8 cellular contexts compared by ENCODE assay signal in the genomic region with DNA sequence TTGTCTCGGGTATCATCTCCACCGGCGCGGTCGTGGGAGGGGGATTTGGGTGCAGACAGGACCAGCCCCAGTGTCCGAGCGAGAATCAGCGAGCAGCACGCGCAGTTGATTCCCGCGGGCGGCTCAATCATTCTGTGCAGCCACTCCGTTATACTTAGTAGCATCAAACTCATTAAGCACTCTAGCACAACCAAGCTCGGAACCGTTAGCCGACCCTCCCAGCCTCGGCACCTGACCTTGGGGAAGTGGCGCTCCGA. TPM values are rescaled to one million over a fixed set of nuclear protein-coding genes. Genes with fewer than 3 reads are reported as not detected.
DNase-seq lines count a peak whose midpoint lies in the region; ATAC-seq, FAIRE-seq and TF ChIP-seq lines count a peak whose summit lies in the region.

No MANE protein-coding gene starts in this region.

- no peak for DNase-seq in activated CD8-positive, alpha-beta memory T cell treated with anti-CD3 and anti-CD28 coated beads, Interleukin-2, amount 10 ng/mL, durations not matched to agents 7 days and 5 days
- no peak for DNase-seq in activated CD8-positive, alpha-beta memory T cell treated with anti-CD3 and anti-CD28 coated beads for 24 hours
- DNase-seq in K562 (ENCODE audit: extremely low read depth in 1 of 4, low spot score in 3 of 4) (peak in 1 of 4 experiments; percentile 41), right lobe of liver (no peak), upper lobe of left lung (no peak), HTR-8/SVneo (ENCODE audit: insufficient read length, low spot score) (no peak), NCI-H2196 (lab: John Stamatoyannopoulos, UW; ENCODE audit: unreplicated experiment) (no peak)

- no peak for TF ChIP-seq EP300 in K562 (IDR thresholded peaks at IDR 0.05; ENCODE audit: low read length)
- TF ChIP-seq EP300 in upper lobe of left lung (IDR thresholded peaks at IDR 0.05) = no peak

- H3K9me3 Mint-ChIP-seq in activated CD8-positive, alpha-beta memory T cell treated with anti-CD3 and anti-CD28 coated beads, Interleukin-2, amount 10 ng/mL, durations not matched to agents 7 days and 5 days (ENCODE audit: low read depth) = no peaks in the 10 kb centered on the region

- H3K27me3 Mint-ChIP-seq in activated CD8-positive, alpha-beta memory T cell treated with anti-CD3 and anti-CD28 coated beads, Interleukin-2, amount 10 ng/mL, durations not matched to agents 7 days and 5 days = no peaks in the 10 kb centered on the region

- no peaks in the 10 kb centered on the region for H3K9me3 ChIP-seq in K562 (replicated peaks; ENCODE audit: control insufficient read depth, insufficient read depth, low read depth, low read length)
- H3K9me3 ChIP-seq in right lobe of liver = no peaks in the 10 kb centered on the region
- H3K9me3 ChIP-seq in upper lobe of left lung = no peaks in the 10 kb centered on the region

- TF ChIP-seq RAD21 in K562 (CRISPR knock-in tag; conservative IDR thresholded peaks at IDR 0.05 in 1 of 2, IDR thresholded peaks at IDR 0.05 in 1 of 2) = no peak

- WGBS in K562 (ENCODE audit: insufficient coverage, low coverage, missing lambda C conversion rate) = under 1% methylated on average over 20 of the region's 20 CpGs
- WGBS in right lobe of liver (ENCODE audit: insufficient coverage, low coverage, low lambda C conversion rate, missing lambda C conversion rate) = no CpG with 5 or more reads among the region's 20 CpGs
- WGBS in upper lobe of left lung, 2 donors = 0% methylated on average over 5 to 18 of the region's 20 CpGs

- H3K36me3 Mint-ChIP-seq in activated CD8-positive, alpha-beta memory T cell treated with anti-CD3 and anti-CD28 coated beads, Interleukin-2, amount 10 ng/mL, durations not matched to agents 7 days and 5 days = peaks cover 8% of the 10 kb centered on the region

- H3K4me1 ChIP-seq in K562 (replicated peaks in 1 of 2; ENCODE audit: control insufficient read depth in 2 of 2, insufficient read depth in 2 of 2, low read length in 2 of 2) (peaks cover 27 to 38% of the 10 kb centered on the region in 2 experiments), right lobe of liver (peaks cover 0 to 39% (median 19%) of the 10 kb centered on the region in 4 donors), upper lobe of left lung (peaks cover 34 to 62% (median 42%) of the 10 kb centered on the region in 4 donors)

- H4K20me1 ChIP-seq in K562 (replicated peaks; ENCODE audit: control insufficient read depth, insufficient read depth, low read length) = no peaks in the 10 kb centered on the region; the same call in 1 of the 2 replicates

- POLR2A ChIA-PET in K562 (lab: Yijun Ruan, JAX) = interaction anchor here (1.2 to 1.6 kb wide), 2 partner anchors 10 to 11 kb away, joined by 3 to 5 read pairs; no protein-coding TSS in a partner anchor

- H3K36me3 ChIP-seq in K562 (ENCODE audit: control insufficient read depth, insufficient read depth, low read length) (peaks cover 24% of the 10 kb centered on the region; the same call in 2 of the 3 replicates), right lobe of liver (peaks cover 0 to 6% (median 2%) of the 10 kb centered on the region in 4 donors), upper lobe of left lung (peaks cover 0 to 24% (median 8%) of the 10 kb centered on the region in 4 donors)

- H3K4me3 Mint-ChIP-seq in activated CD8-positive, alpha-beta memory T cell treated with anti-CD3 and anti-CD28 coated beads, Interleukin-2, amount 10 ng/mL, durations not matched to agents 7 days and 5 days = peak overlapping the region; percentile 90

- no peaks in the 10 kb centered on the region for H3K27me3 ChIP-seq in K562 (ENCODE audit: control insufficient read depth in 2 of 2, insufficient read depth in 2 of 2, low read length in 2 of 2)
- H3K27me3 ChIP-seq in right lobe of liver = no peaks in the 10 kb centered on the region
- H3K27me3 ChIP-seq in upper lobe of left lung = no peaks in the 10 kb centered on the region

- FAIRE-seq in K562 (lab: Jason Lieb, UNC) (no peak), HTR-8/SVneo (lab: Jason Lieb, UNC) (no peak)

- peak overlapping the region; percentile 98 for H2AFZ ChIP-seq in K562 (ENCODE audit: low read depth, low read length)

- TF ChIP-seq POLR2A in K562 (conservative IDR thresholded peaks at IDR 0.05) (no peak), right lobe of liver (IDR thresholded peaks at IDR 0.05) (no peak), upper lobe of left lung (IDR thresholded peaks at IDR 0.05) (no peak)

- in situ Hi-C loops in K562 (cut with MboI) = no loop called here

- BruUV-seq in K562 (replicated peaks; lab: Mats Ljungman, UMichigan) = TSS peak; percentile 84

- intact Hi-C loops in K562 (cut with micrococcal nuclease) (no loop called here), right lobe of liver (cut with DNase I) (loop anchor here (5.0 kb wide), 2 partner anchors 36 to 41 kb away; partner anchors contain the start of gene PHYHD1 (in 1 of the 2))

- peak overlapping the region; percentile 84 for H3K27ac ChIP-seq in K562 (ENCODE audit: extremely low read depth, low read depth, low read length)
- H3K27ac ChIP-seq in right lobe of liver = peak overlapping the region; percentile 97 to 98 (median 98)
- H3K27ac ChIP-seq in upper lobe of left lung = peak overlapping the region; percentile 93 to 99 (median 97)

- peaks cover 58% of the 10 kb centered on the region for H3K79me2 ChIP-seq in K562 (ENCODE audit: control insufficient read depth, insufficient read depth, low read length)

- H3K27ac Mint-ChIP-seq in activated CD8-positive, alpha-beta memory T cell treated with anti-CD3 and anti-CD28 coated beads, Interleukin-2, amount 10 ng/mL, durations not matched to agents 7 days and 5 days = peak overlapping the region; percentile 86

- H3K9me1 ChIP-seq in K562 (ENCODE audit: control insufficient read depth, insufficient read depth, low read length) = peaks cover 7% of the 10 kb centered on the region

- H3K4me2 ChIP-seq in K562 (ENCODE audit: insufficient read depth, low read length) = peak overlapping the region; percentile 95

- H3K9ac ChIP-seq in K562 (ENCODE audit: insufficient read depth in 1 of 2, low read depth in 2 of 2, low read length in 2 of 2) = peak overlapping the region; percentile 95 to 98

- no peak for TF ChIP-seq CTCF in K562 (IDR thresholded peaks at IDR 0.05 in 2 of 3, conservative IDR thresholded peaks at IDR 0.05 in 1 of 3; ENCODE audit: insufficient read depth in 2 of 3, low read depth in 1 of 3, low read length in 3 of 3)
- no peak for TF ChIP-seq CTCF in right lobe of liver (IDR thresholded peaks at IDR 0.05)
- TF ChIP-seq CTCF in upper lobe of left lung (IDR thresholded peaks at IDR 0.05) = no peak

- peaks cover 47% of the 10 kb centered on the region for H3K4me1 Mint-ChIP-seq in activated CD8-positive, alpha-beta memory T cell treated with anti-CD3 and anti-CD28 coated beads, Interleukin-2, amount 10 ng/mL, durations not matched to agents 7 days and 5 days

- CTCF ChIA-PET in activated CD8-positive, alpha-beta memory T cell treated with anti-CD3 and anti-CD28 coated beads, Interleukin-2, amount 10 ng/mL, durations not matched to agents 7 days and 5 days (lab: Charles Lee) = interaction anchor here (0.8 to 3.5 kb wide), 10 partner anchors 10 to 179 kb away, joined by 3 to 23 read pairs (median 4); partner anchors contain the start of genes ENDOG and PKN3
- CTCF ChIA-PET in K562 (lab: Yijun Ruan, JAX; ENCODE audit: low intra/inter-chr PET ratio) = interaction anchor here (0.6 kb wide), 1 partner anchor 40 kb away, joined by 3 read pairs; the partner anchor contains the start of gene PHYHD1

- no peak for ATAC-seq in activated CD8-positive, alpha-beta memory T cell treated with anti-CD3 and anti-CD28 coated beads, Interleukin-2, amount 10 ng/mL, durations not matched to agents 7 days and 5 days
- ATAC-seq in K562 (peak; percentile 63), right lobe of liver (peak in 1 of 4 donors; percentile 5), upper lobe of left lung (ENCODE audit: low FRiP score in 2 of 2) (peak; percentile 45 to 48), HG02840 (IDR thresholded peaks at IDR 0.05; ENCODE audit: low FRiP score, unreplicated experiment) (no peak)

- H3K4me3 ChIP-seq in K562 (peak overlapping the region; percentile 95), right lobe of liver (peak overlapping the region; percentile 94 to 99 (median 98)), upper lobe of left lung (peak overlapping the region; percentile 80 to 98 (median 96))

RNA-seq across cellular contexts. Expression of gene KYAT1, which starts 0.2 kb away (rescaled TPM):
- total RNA-seq in activated CD8-positive, alpha-beta memory T cell treated with anti-CD3 and anti-CD28 coated beads, Interleukin-2, amount 10 ng/mL, durations not matched to agents 7 days and 5 days = 10 to 100 TPM; 12.7 to 20.6 TPM
- 34.0 and 59.4 TPM in 2 replicates for total RNA-seq in K562 (2011; cell fraction: chromatin; rRNA removed; ENCODE audit: low replicate concordance)
- 26.8 and 33.7 TPM in 2 replicates for total RNA-seq in K562 (2011; cell fraction: nucleolus; rRNA removed)
- total RNA-seq in K562 (2011; cell fraction: nucleoplasm; rRNA removed) = 23.8 and 32.1 TPM in 2 replicates
- total RNA-seq in K562 (2014; rRNA removed) (11.1 and 16.0 TPM in 2 replicates), K562 (2014; rRNA removed; fragmentation: Illumina TruSeq; extraction: Trizol) (6.5 and 8.8 TPM in 2 replicates), K562 (2015; rRNA removed; fragmentation: Illumina TruSeq; extraction: Trizol) (8.5 and 9.2 TPM in 2 replicates), K562 (2021) (11.7 and 14.7 TPM in 2 replicates), right lobe of liver (10 to 100 TPM in 4 of 6 experiments, 1 to 10 TPM in 2; 7.2 to 12.7 (median 10.4) TPM), upper lobe of left lung (10 to 100 TPM in 1 of 6 donors, 1 to 10 TPM in 5; 3.9 to 10.5 (median 5.4) TPM)
- polyA plus RNA-seq in K562 (2011; rRNA removed) (16.1 and 20.2 TPM in 2 replicates), K562 (2014; fragmentation: Illumina TruSeq; extraction: Trizol) (13.4 and 14.8 TPM in 2 replicates), K562 (2014; fragmentation: Nextera tagmentation; extraction: Ambion mirVana) (10 to 100 TPM in 1 of 2 experiments, 1 to 10 TPM in 1; 6.4 to 11.0 TPM), K562 (2014; rRNA removed) (16.8 and 21.8 TPM in 2 replicates)
- polyA plus RNA-seq in K562 (2011; cell fraction: cytosol; rRNA removed) = 21.7 and 22.5 TPM in 2 replicates
- 41.4 and 54.7 TPM in 2 replicates for polyA plus RNA-seq in K562 (2011; cell fraction: nucleus; rRNA removed)
- 9.8 and 19.5 TPM in 2 replicates for polyA plus RNA-seq in K562 (2012)
- 6.0 and 7.0 TPM in 2 replicates for polyA minus RNA-seq in K562 (2011; rRNA and poly(A)+ RNA removed)
- 5.9 and 6.1 TPM in 2 replicates for polyA minus RNA-seq in K562 (2011; cell fraction: cytosol; rRNA and poly(A)+ RNA removed)
- 6.3 and 7.3 TPM in 2 replicates for polyA minus RNA-seq in K562 (2011; cell fraction: nucleus; rRNA and poly(A)+ RNA removed)

RNA-seq across cellular contexts. Expression of gene LRRC8A, which starts 0.4 kb away (rescaled TPM):
- 10 to 100 TPM; 25.6 to 26.7 TPM for total RNA-seq in activated CD8-positive, alpha-beta memory T cell treated with anti-CD3 and anti-CD28 coated beads, Interleukin-2, amount 10 ng/mL, durations not matched to agents 7 days and 5 days
- total RNA-seq in K562 (2011; cell fraction: chromatin; rRNA removed; ENCODE audit: low replicate concordance) = 23.0 and 71.8 TPM in 2 replicates
- 46.7 and 55.7 TPM in 2 replicates for total RNA-seq in K562 (2011; cell fraction: nucleolus; rRNA removed)
- total RNA-seq in K562 (2011; cell fraction: nucleoplasm; rRNA removed) = 50.5 and 51.6 TPM in 2 replicates
- total RNA-seq in K562 (2014; rRNA removed) (15.3 and 17.2 TPM in 2 replicates), K562 (2014; rRNA removed; fragmentation: Illumina TruSeq; extraction: Trizol) (5.5 and 6.4 TPM in 2 replicates), K562 (2015; rRNA removed; fragmentation: Illumina TruSeq; extraction: Trizol) (8.4 TPM in 2 replicates), K562 (2021) (23.5 and 24.7 TPM in 2 replicates), right lobe of liver (10 to 100 TPM in 5 of 6 experiments, 1 to 10 TPM in 1; 8.6 to 46.1 (median 22.1) TPM), upper lobe of left lung (100 to 1,000 TPM in 2 of 6 donors, 10 to 100 TPM in 4; 49.0 to 132 (median 67.0) TPM)
- polyA plus RNA-seq in K562 (2011; rRNA removed) (8.9 and 11.5 TPM in 2 replicates), K562 (2014; fragmentation: Illumina TruSeq; extraction: Trizol) (14.0 and 19.8 TPM in 2 replicates), K562 (2014; fragmentation: Nextera tagmentation; extraction: Ambion mirVana) (1 to 10 TPM; 2.9 to 3.5 TPM), K562 (2014; rRNA removed) (13.4 and 15.4 TPM in 2 replicates)
- polyA plus RNA-seq in K562 (2011; cell fraction: cytosol; rRNA removed) = 12.9 and 17.9 TPM in 2 replicates
- 10.0 and 13.2 TPM in 2 replicates for polyA plus RNA-seq in K562 (2011; cell fraction: nucleus; rRNA removed)
- 14.0 and 15.6 TPM in 2 replicates for polyA plus RNA-seq in K562 (2012)
- 13.2 and 19.4 TPM in 2 replicates for polyA minus RNA-seq in K562 (2011; rRNA and poly(A)+ RNA removed)
- 13.9 and 15.2 TPM in 2 replicates for polyA minus RNA-seq in K562 (2011; cell fraction: cytosol; rRNA and poly(A)+ RNA removed)
- polyA minus RNA-seq in K562 (2011; cell fraction: nucleus; rRNA and poly(A)+ RNA removed) = 7.0 and 8.6 TPM in 2 replicates

RNA-seq across cellular contexts. Expression of gene PHYHD1, which starts 39.2 kb away (rescaled TPM):
- under 1 TPM; 0.47 to 0.63 TPM for total RNA-seq in activated CD8-positive, alpha-beta memory T cell treated with anti-CD3 and anti-CD28 coated beads, Interleukin-2, amount 10 ng/mL, durations not matched to agents 7 days and 5 days
- 1.0 and 4.9 TPM in 2 replicates for total RNA-seq in K562 (2011; cell fraction: chromatin; rRNA removed; ENCODE audit: low replicate concordance)
- 1.0 and 1.3 TPM in 2 replicates for total RNA-seq in K562 (2011; cell fraction: nucleolus; rRNA removed)
- total RNA-seq in K562 (2011; cell fraction: nucleoplasm; rRNA removed) = 1.4 and 1.8 TPM in 2 replicates
- 0.49 and 1.3 TPM in 2 replicates for total RNA-seq in K562 (2014; rRNA removed)
- 0.45 and 0.69 TPM in 2 replicates for total RNA-seq in K562 (2014; rRNA removed; fragmentation: Illumina TruSeq; extraction: Trizol)
- total RNA-seq in K562 (2015; rRNA removed; fragmentation: Illumina TruSeq; extraction: Trizol) = 0.36 and 0.79 TPM in 2 replicates
- total RNA-seq in K562 (2021) = 0.58 and 0.66 TPM in 2 replicates
- 1.2 and 2.1 TPM in 2 replicates for polyA plus RNA-seq in K562 (2011; rRNA removed)
- polyA plus RNA-seq in K562 (2011; cell fraction: cytosol; rRNA removed) = 2.2 and 2.5 TPM in 2 replicates
- 3.7 and 4.1 TPM in 2 replicates for polyA plus RNA-seq in K562 (2011; cell fraction: nucleus; rRNA removed)
- 0.87 and 1.2 TPM in 2 replicates for polyA plus RNA-seq in K562 (2012)
- polyA plus RNA-seq in K562 (2014; fragmentation: Illumina TruSeq; extraction: Trizol) = 0.80 and 1.0 TPM in 2 replicates
- 1 to 10 TPM in 1 of 2 experiments, under 1 TPM in 1; 0.80 to 1.0 TPM for polyA plus RNA-seq in K562 (2014; fragmentation: Nextera tagmentation; extraction: Ambion mirVana)
- 0.32 and 0.91 TPM in 2 replicates for polyA plus RNA-seq in K562 (2014; rRNA removed)
- polyA minus RNA-seq in K562 (2011; rRNA and poly(A)+ RNA removed) = 0.48 and 2.0 TPM in 2 replicates
- not detected in 2 replicates for polyA minus RNA-seq in K562 (2011; cell fraction: cytosol; rRNA and poly(A)+ RNA removed)
- polyA minus RNA-seq in K562 (2011; cell fraction: nucleus; rRNA and poly(A)+ RNA removed) = 0.54 and 1.1 TPM in 2 replicates
- total RNA-seq in right lobe of liver = 10 to 100 TPM; 14.0 to 69.7 (median 38.2) TPM
- 100 to 1,000 TPM in 1 of 6 donors, 10 to 100 TPM in 5; 27.6 to 286 (median 57.7) TPM for total RNA-seq in upper lobe of left lung

RNA-seq across cellular contexts. Expression of gene SPOUT1, which starts 52.0 kb away (rescaled TPM):
- total RNA-seq in activated CD8-positive, alpha-beta memory T cell treated with anti-CD3 and anti-CD28 coated beads, Interleukin-2, amount 10 ng/mL, durations not matched to agents 7 days and 5 days = 100 to 1,000 TPM in 1 of 2 experiments, 10 to 100 TPM in 1; 83.3 to 104 TPM
- total RNA-seq in K562 (2011; cell fraction: chromatin; rRNA removed; ENCODE audit: low replicate concordance) = 36.0 and 123 TPM in 2 replicates
- 67.4 and 74.2 TPM in 2 replicates for total RNA-seq in K562 (2011; cell fraction: nucleolus; rRNA removed)
- total RNA-seq in K562 (2011; cell fraction: nucleoplasm; rRNA removed) = 36.3 and 47.1 TPM in 2 replicates
- 42.9 and 51.1 TPM in 2 replicates for total RNA-seq in K562 (2014; rRNA removed)
- 12.1 and 20.6 TPM in 2 replicates for total RNA-seq in K562 (2014; rRNA removed; fragmentation: Illumina TruSeq; extraction: Trizol)
- 29.5 and 33.6 TPM in 2 replicates for total RNA-seq in K562 (2015; rRNA removed; fragmentation: Illumina TruSeq; extraction: Trizol)
- total RNA-seq in K562 (2021) = 121 and 133 TPM in 2 replicates
- 50.5 and 79.2 TPM in 2 replicates for polyA plus RNA-seq in K562 (2011; rRNA removed)
- polyA plus RNA-seq in K562 (2011; cell fraction: cytosol; rRNA removed) = 59.3 and 94.1 TPM in 2 replicates
- 201 and 270 TPM in 2 replicates for polyA plus RNA-seq in K562 (2011; cell fraction: nucleus; rRNA removed)
- polyA plus RNA-seq in K562 (2012) = 54.2 and 74.3 TPM in 2 replicates
- polyA plus RNA-seq in K562 (2014; fragmentation: Illumina TruSeq; extraction: Trizol) = 37.4 and 49.5 TPM in 2 replicates
- 10 to 100 TPM; 10.6 to 13.2 TPM for polyA plus RNA-seq in K562 (2014; fragmentation: Nextera tagmentation; extraction: Ambion mirVana)
- 45.2 and 71.9 TPM in 2 replicates for polyA plus RNA-seq in K562 (2014; rRNA removed)
- polyA minus RNA-seq in K562 (2011; rRNA and poly(A)+ RNA removed) = 20.6 and 27.5 TPM in 2 replicates
- 24.1 and 29.0 TPM in 2 replicates for polyA minus RNA-seq in K562 (2011; cell fraction: cytosol; rRNA and poly(A)+ RNA removed)
- 23.0 and 42.3 TPM in 2 replicates for polyA minus RNA-seq in K562 (2011; cell fraction: nucleus; rRNA and poly(A)+ RNA removed)
- total RNA-seq in right lobe of liver = 10 to 100 TPM; 14.5 to 37.8 (median 24.5) TPM
- total RNA-seq in upper lobe of left lung = 100 to 1,000 TPM in 1 of 6 donors, 10 to 100 TPM in 5; 10.5 to 108 (median 41.7) TPM

Comparison
In these comparisons a context has a peak if more than half of its experiments do, and no peak if none do; other contexts are left out.
1. ATAC-seq: peak in K562 (single experiment) and upper lobe of left lung (2 of 2); none in activated CD8-positive, alpha-beta memory T cell treated with anti-CD3 and anti-CD28 coated beads, Interleukin-2, amount 10 ng/mL, durations not matched to agents 7 days and 5 days (single experiment) and HG02840 (single experiment).
2. Peak in every context shown above with its lines, with median percentiles within 50 percentile points of each other: H3K27ac ChIP-seq and H3K4me3 ChIP-seq.